ENCODE assay signal across 10 cellular contexts in the genomic region with DNA sequence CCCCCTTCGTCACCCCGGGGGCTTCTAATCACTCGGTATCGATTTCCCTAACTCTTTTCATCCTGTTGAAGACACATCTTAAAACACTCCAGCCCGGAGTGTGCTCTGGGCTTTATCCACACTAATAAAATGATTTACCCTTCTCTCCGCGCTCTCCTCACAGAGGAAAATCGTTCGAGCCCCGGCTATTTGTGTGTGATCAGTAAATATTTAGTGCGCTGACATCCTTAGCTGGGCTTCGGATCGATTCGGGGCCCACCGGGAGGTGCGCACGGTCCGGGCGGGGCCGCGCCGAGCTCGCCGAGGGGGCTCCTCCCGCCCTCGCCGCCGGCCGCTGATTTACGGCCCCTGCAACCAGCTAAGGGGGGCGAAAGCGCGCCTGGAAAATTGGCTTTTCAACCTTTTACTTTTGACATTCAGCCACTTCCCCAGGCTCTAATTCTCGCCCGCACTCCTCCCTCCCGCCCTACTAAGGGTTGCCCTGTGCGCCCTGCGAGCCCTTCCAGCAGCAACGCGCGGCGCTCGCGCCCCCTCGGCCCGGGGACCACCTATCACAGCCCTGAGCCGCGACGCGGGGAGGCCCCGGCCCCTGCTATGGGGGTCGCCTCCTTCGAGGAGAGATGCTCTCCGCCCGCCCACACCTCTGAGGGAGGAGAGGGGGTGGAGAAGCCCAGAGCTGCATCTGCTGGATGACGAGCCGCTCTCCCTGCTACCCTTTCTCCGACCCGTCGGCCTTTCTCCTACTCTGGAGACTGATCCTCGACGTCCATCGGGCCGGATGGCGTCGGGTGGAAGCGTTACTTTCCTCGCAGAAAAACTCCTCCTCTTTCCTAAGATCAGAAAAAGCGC. TPM values are rescaled to one million over a fixed set of nuclear protein-coding genes. Genes with fewer than 3 reads are reported as not detected.
DNase-seq lines count a peak whose midpoint lies in the region; ATAC-seq, FAIRE-seq and TF ChIP-seq lines count a peak whose summit lies in the region.
"Had no signal": no experiment of that assay in that cellular context is flagged by ENCODE, and none has a peak within 500 bp of the region (broad histone marks: within the 10 kb centered on the region; RNA-seq: fewer than 3 reads in every experiment).

No MANE protein-coding gene starts in this region.

- H3K4me1 ChIP-seq in GM23248 (ENCODE audit: insufficient read depth) (peaks cover 20% of the 10 kb centered on the region), skeletal muscle satellite cell (ENCODE audit: control insufficient read depth, insufficient read depth, low read length) (peaks cover 34% of the 10 kb centered on the region)

- no peaks in the 10 kb centered on the region for H3K9me2 ChIP-seq in GM23248 (ENCODE audit: insufficient read depth)

- no peaks in the 10 kb centered on the region for H3K27me3 ChIP-seq in GM23248 (replicated peaks; ENCODE audit: insufficient read depth)
- H3K27me3 ChIP-seq in bronchial epithelial cell (ENCODE audit: control insufficient read depth, insufficient read depth, low read length), result no peaks in the 10 kb centered on the region
- H3K27me3 ChIP-seq in skeletal muscle satellite cell (ENCODE audit: control insufficient read depth, insufficient read depth, low read length), result no peaks in the 10 kb centered on the region

- peaks cover 69% of the 10 kb centered on the region for H3K79me2 ChIP-seq in GM23248 (ENCODE audit: insufficient read depth)

- H3K9ac ChIP-seq in GM23248, result peak overlapping the region; percentile 60
- peak overlapping the region; percentile 68 for H3K9ac ChIP-seq in skeletal muscle satellite cell (ENCODE audit: low read depth, low read length)

- ATAC-seq in GM21390 (IDR thresholded peaks at IDR 0.05; ENCODE audit: unreplicated experiment), result no peak

- H4K20me1 ChIP-seq in GM23248 (ENCODE audit: insufficient read depth), result no peaks in the 10 kb centered on the region

- TF ChIP-seq CTCF in bronchial epithelial cell (IDR thresholded peaks at IDR 0.05; ENCODE audit: insufficient read depth, low read length, severe bottlenecking) (no peak), D721Med (IDR thresholded peaks at IDR 0.05; ENCODE audit: insufficient read depth, missing control alignments) (no peak)

- H2AFZ ChIP-seq in GM23248, result peak overlapping the region; percentile 93

- H3K27ac ChIP-seq in GM23248, result no peak overlapping the region
- H3K27ac ChIP-seq: VCaP had no signal

- WGBS in GM23248 (ENCODE audit: low coverage in 1 of 2, low lambda C conversion rate in 2 of 2, missing lambda C conversion rate in 2 of 2), 2 experiments, result 26 to 29% methylated on average over 56 to 66 of the region's 69 CpGs

- H3K4me3 ChIP-seq in GM23248, result peak overlapping the region; percentile 60
- peak overlapping the region; percentile 46 for H3K4me3 ChIP-seq in bronchial epithelial cell (ENCODE audit: low read depth, low read length)
- H3K4me3 ChIP-seq in skeletal muscle satellite cell (ENCODE audit: low read length), result peak overlapping the region; percentile 59

- in situ Hi-C loops in GM23248 (cut with MboI), result loop anchor here (10.0 kb wide), 1 partner anchor 1298 kb away; no protein-coding TSS in a partner anchor

- FAIRE-seq in bronchial epithelial cell (lab: Jason Lieb, UNC) (no peak), D721Med (lab: Jason Lieb, UNC) (no peak)

- DNase-seq in GM23248 (peak; percentile 48), bronchial epithelial cell (ENCODE audit: low read depth) (no peak), iris pigment epithelial cell (ENCODE audit: low read depth) (peak; percentile 49), D721Med (ENCODE audit: insufficient read length, low spot score) (no peak), COLO829 (ENCODE audit: low spot score) (no peak), iPS-NIHi11 (ENCODE audit: low spot score) (no peak)
- DNase-seq: NCI-H1930 had no signal

- H3K9me3 ChIP-seq in GM23248 (ENCODE audit: low read depth) (no peaks in the 10 kb centered on the region), skeletal muscle satellite cell (replicated peaks; ENCODE audit: low read length) (no peaks in the 10 kb centered on the region)

- H3K36me3 ChIP-seq in GM23248 (ENCODE audit: low read depth), result no peaks in the 10 kb centered on the region
- no peaks in the 10 kb centered on the region for H3K36me3 ChIP-seq in bronchial epithelial cell (ENCODE audit: control insufficient read depth, insufficient read depth, low read length)
- H3K36me3 ChIP-seq in skeletal muscle satellite cell (ENCODE audit: insufficient read depth, low read length), result no peaks in the 10 kb centered on the region

- H3K4me2 ChIP-seq in GM23248 (ENCODE audit: unreplicated experiment) (peak overlapping the region; percentile 69), skeletal muscle satellite cell (ENCODE audit: low read length) (peak overlapping the region; percentile 87)

- peaks cover 13% of the 10 kb centered on the region for H3F3A ChIP-seq in GM23248 (ENCODE audit: insufficient read depth)

RNA-seq across cellular contexts. Expression of a gene that starts 7.9 kb away (rescaled TPM):
- total RNA-seq in GM23248 (2014; rRNA removed; shearing (Covaris generic)), result 5.9 and 7.3 TPM in 2 replicates
- polyA plus RNA-seq in GM23248 (2016; fragmentation: Nextera tagmentation; extraction: Ambion mirVana), result 23.8 and 25.1 TPM in 2 replicates
- 1.4 and 1.6 TPM in 2 replicates for total RNA-seq in bronchial epithelial cell
- 9.9 and 10.0 TPM in 2 replicates for total RNA-seq in skeletal muscle satellite cell (2012; rRNA removed)

Comparison
In these comparisons a context has a peak if more than half of its experiments do, and no peak if none do; other contexts are left out.
1. DNase-seq: peak in GM23248 (single experiment) and iris pigment epithelial cell (single experiment); none in bronchial epithelial cell (single experiment), D721Med (single experiment), COLO829 (single experiment) and iPS-NIHi11 (single experiment).
2. Peak in every context shown above with its lines, with median percentiles within 50 percentile points of each other: H3K4me3 ChIP-seq.